Comparison of ENCODE assay signal across 14 cellular contexts in the genomic region with DNA sequence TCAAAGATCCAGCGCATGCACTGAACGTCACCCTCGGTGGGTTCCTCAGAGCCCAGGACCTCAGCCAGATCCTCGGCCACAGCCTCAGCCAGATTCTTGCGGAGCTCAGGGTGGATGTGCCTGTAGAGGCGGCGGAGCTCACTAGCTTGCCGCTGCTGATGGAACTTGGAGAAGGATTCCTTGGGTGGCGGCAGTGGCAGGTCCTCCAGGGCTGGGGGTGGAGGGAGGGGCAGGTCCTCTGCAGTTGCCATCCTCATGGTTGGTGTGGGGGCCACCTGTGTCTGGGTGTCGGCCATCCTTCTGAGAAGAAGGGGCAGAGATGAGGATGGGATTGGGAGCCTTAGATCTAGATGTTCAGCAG. TPM values are rescaled to one million over a fixed set of nuclear protein-coding genes. Genes with fewer than 3 reads are reported as not detected.
DNase-seq lines count a peak whose midpoint lies in the region; ATAC-seq and TF ChIP-seq lines count a peak whose summit lies in the region.
"Had no signal": no experiment of that assay in that cellular context is flagged by ENCODE, and none has a peak within 500 bp of the region (broad histone marks: within the 10 kb centered on the region; RNA-seq: fewer than 3 reads in every experiment).

No MANE protein-coding gene starts in this region.

- no peak overlapping the region for H2BK120ac ChIP-seq in trophoblast cell (ENCODE audit: insufficient read depth, low read length, poor library complexity)

- H3K79me1 ChIP-seq in trophoblast cell (ENCODE audit: low read length) = peaks cover 7% of the 10 kb centered on the region

- ATAC-seq in left ventricle myocardium superior = no peak
- ATAC-seq in stimulated activated memory B cell treated with anti-CD40 and anti-IgM and Interleukin-4, amounts not matched to agents 10 μg/mL and 1 μg/mL and 100 μg/mL, for 72 hours = no peak

- peak overlapping the region; percentile 11 for H4K91ac ChIP-seq in trophoblast cell (ENCODE audit: low read depth, low read length)

- H3K9me3 Mint-ChIP-seq in endodermal cell = no peaks in the 10 kb centered on the region
- H3K9me3 Mint-ChIP-seq in stimulated activated memory B cell treated with anti-CD40 and anti-IgM and Interleukin-4, amounts not matched to agents 10 μg/mL and 1 μg/mL and 100 μg/mL, for 72 hours = no peaks in the 10 kb centered on the region

- H3K36me3 Mint-ChIP-seq in endodermal cell (ENCODE audit: low read depth) = no peaks in the 10 kb centered on the region
- no peaks in the 10 kb centered on the region for H3K36me3 Mint-ChIP-seq in stimulated activated memory B cell treated with anti-CD40 and anti-IgM and Interleukin-4, amounts not matched to agents 10 μg/mL and 1 μg/mL and 100 μg/mL, for 72 hours

- no peaks in the 10 kb centered on the region for H3K4me1 Mint-ChIP-seq in endodermal cell
- H3K4me1 Mint-ChIP-seq in stimulated activated memory B cell treated with anti-CD40 and anti-IgM and Interleukin-4, amounts not matched to agents 10 μg/mL and 1 μg/mL and 100 μg/mL, for 72 hours = peaks cover 16% of the 10 kb centered on the region

- peaks cover 2% of the 10 kb centered on the region for H3K27me3 Mint-ChIP-seq in endodermal cell (ENCODE audit: insufficient read depth)
- H3K27me3 Mint-ChIP-seq in stimulated activated memory B cell treated with anti-CD40 and anti-IgM and Interleukin-4, amounts not matched to agents 10 μg/mL and 1 μg/mL and 100 μg/mL, for 72 hours = peaks cover 8% of the 10 kb centered on the region

- no peak overlapping the region for H3K18ac ChIP-seq in trophoblast cell (ENCODE audit: low read length)

- no peak for TF ChIP-seq POLR2A in Peyer's patch (IDR thresholded peaks at IDR 0.05)

- DNase-seq in right atrium auricular region (ENCODE audit: low spot score) (no peak), left ventricle myocardium superior (no peak), endodermal cell (peak; percentile 40), trophoblast cell (no peak), Peyer's patch (no peak), A172 (ENCODE audit: low spot score) (no peak), NCI-H1436 treated with DMSO at 0.1 percent for 48 hours (lab: John Stamatoyannopoulos, UW) (no peak)

- H3K9ac ChIP-seq in endodermal cell (ENCODE audit: extremely low read depth, low read length, poor library complexity, severe bottlenecking) (no peak overlapping the region), trophoblast cell (ENCODE audit: low read length) (no peak overlapping the region)
- H3K9ac ChIP-seq: BLaER1 had no signal

- H3K4me2 ChIP-seq in trophoblast cell (ENCODE audit: low read length) = no peak overlapping the region
- H3K4me2 ChIP-seq: A549, BLaER1 had no signal

- no peaks in the 10 kb centered on the region for H3K27me3 ChIP-seq in right atrium auricular region
- no peaks in the 10 kb centered on the region for H3K27me3 ChIP-seq in endodermal cell (ENCODE audit: control insufficient read depth, insufficient read depth, low read length, poor library complexity, severe bottlenecking)
- no peaks in the 10 kb centered on the region for H3K27me3 ChIP-seq in trophoblast cell (ENCODE audit: insufficient read depth, low read length)
- no peaks in the 10 kb centered on the region for H3K27me3 ChIP-seq in Peyer's patch
- H3K27me3 ChIP-seq: BLaER1 had no signal

- intact Hi-C loops in left ventricle myocardium superior (cut with micrococcal nuclease) = no loop called here

- no peak overlapping the region for H4K12ac ChIP-seq in trophoblast cell (ENCODE audit: low read depth, low read length)

- no peak overlapping the region for H3K23ac ChIP-seq in trophoblast cell (ENCODE audit: low read length)

- H3K4me3 ChIP-seq in right atrium auricular region = no peak overlapping the region
- H3K4me3 ChIP-seq in endodermal cell (ENCODE audit: low read length) = no peak overlapping the region
- H3K4me3 ChIP-seq in trophoblast cell (ENCODE audit: low read depth, low read length) = no peak overlapping the region
- H3K4me3 ChIP-seq in Peyer's patch = no peak overlapping the region
- H3K4me3 ChIP-seq: A549, BLaER1, GM12878 had no signal

- peak overlapping the region; percentile 63 for H2AK5ac ChIP-seq in trophoblast cell (ENCODE audit: low read length)

- TF ChIP-seq CTCF in right atrium auricular region (IDR thresholded peaks at IDR 0.05) (no peak), endodermal cell (conservative IDR thresholded peaks at IDR 0.05) (no peak), Peyer's patch (IDR thresholded peaks at IDR 0.05) (no peak)

- H3K27ac Mint-ChIP-seq in endodermal cell = no peak overlapping the region
- H3K27ac Mint-ChIP-seq in stimulated activated memory B cell treated with anti-CD40 and anti-IgM and Interleukin-4, amounts not matched to agents 10 μg/mL and 1 μg/mL and 100 μg/mL, for 72 hours = peak overlapping the region; percentile 19

- H4K8ac ChIP-seq in trophoblast cell (ENCODE audit: low read depth, low read length) = no peak overlapping the region

- H3K4me1 ChIP-seq in right atrium auricular region (peaks cover 0 to 55% of the 10 kb centered on the region in 2 donors), endodermal cell (ENCODE audit: control insufficient read depth, insufficient read depth, low read length) (no peaks in the 10 kb centered on the region), trophoblast cell (ENCODE audit: control insufficient read depth in 1 of 2, insufficient read depth in 2 of 2, low read length in 2 of 2) (peaks cover 30 to 34% of the 10 kb centered on the region in 2 experiments), Peyer's patch (no peaks in the 10 kb centered on the region)
- H3K4me1 ChIP-seq: A549 had no signal

- H3K27ac ChIP-seq in right atrium auricular region (peak overlapping the region; percentile 89 to 97), endodermal cell (ENCODE audit: low read depth, low read length) (no peak overlapping the region), trophoblast cell (ENCODE audit: low read depth, low read length) (no peak overlapping the region), Peyer's patch (no peak overlapping the region)
- H3K27ac ChIP-seq: A549, BLaER1 had no signal

- 92 to 97% methylated on average over 6 to 10 of the region's 10 CpGs for WGBS in endodermal cell (ENCODE audit: insufficient coverage in 1 of 2, insufficient read length in 1 of 2), 2 experiments
- WGBS in trophoblast cell (ENCODE audit: extremely low coverage, insufficient coverage, insufficient read length) = no CpG with 5 or more reads among the region's 10 CpGs

- no peak overlapping the region for H2AFZ ChIP-seq in trophoblast cell (ENCODE audit: insufficient read depth, low read length, poor library complexity)

- H2BK12ac ChIP-seq in trophoblast cell (ENCODE audit: low read length) = no peak overlapping the region

- H3K36me3 ChIP-seq in right atrium auricular region (peaks cover 68% of the 10 kb centered on the region), endodermal cell (ENCODE audit: control insufficient read depth, insufficient read depth, low read length) (no peaks in the 10 kb centered on the region), trophoblast cell (ENCODE audit: control insufficient read depth in 1 of 2, insufficient read depth in 2 of 2, low read length in 2 of 2) (no peaks in the 10 kb centered on the region), Peyer's patch (no peaks in the 10 kb centered on the region)
- H3K36me3 ChIP-seq: BLaER1 had no signal

- no peak overlapping the region for H3K4me3 Mint-ChIP-seq in endodermal cell
- H3K4me3 Mint-ChIP-seq in stimulated activated memory B cell treated with anti-CD40 and anti-IgM and Interleukin-4, amounts not matched to agents 10 μg/mL and 1 μg/mL and 100 μg/mL, for 72 hours = no peak overlapping the region

- H3K9me3 ChIP-seq in right atrium auricular region = no peaks in the 10 kb centered on the region
- no peaks in the 10 kb centered on the region for H3K9me3 ChIP-seq in endodermal cell (ENCODE audit: control insufficient read depth, low read length)
- H3K9me3 ChIP-seq in trophoblast cell (ENCODE audit: insufficient read depth, low read depth, low read length) = peaks cover 2% of the 10 kb centered on the region
- no peaks in the 10 kb centered on the region for H3K9me3 ChIP-seq in Peyer's patch
- H3K9me3 ChIP-seq: A549, BLaER1 had no signal

- no peaks in the 10 kb centered on the region for H3K79me2 ChIP-seq in trophoblast cell (ENCODE audit: control insufficient read depth, insufficient read depth, low read length, poor library complexity)

- H3K4ac ChIP-seq in trophoblast cell (ENCODE audit: low read depth, low read length) = no peak overlapping the region

- no peak overlapping the region for H3K14ac ChIP-seq in trophoblast cell (ENCODE audit: low read length)

- H2BK5ac ChIP-seq in trophoblast cell (ENCODE audit: low read depth, low read length, poor library complexity) = no peak overlapping the region

RNA-seq across cellular contexts. Expression of a gene that starts 3.3 kb away (rescaled TPM):
- total RNA-seq in right atrium auricular region (1,000 to 10,000 TPM in 1 of 2 donors, 100 to 1,000 TPM in 1; 319 to 1,274 TPM), left ventricle myocardium superior (263 TPM), endodermal cell (not detected), Peyer's patch (under 1 TPM in 1 of 4 donors, not detected in 3; 0.76 TPM)
- 0.07 TPM for polyA plus RNA-seq in endodermal cell (2013, experiment 1 of 2)
- 0.08 TPM for polyA plus RNA-seq in endodermal cell (2013, experiment 2 of 2)
- 0.05 and 0.07 TPM in 2 replicates for polyA plus RNA-seq in trophoblast cell (2013)
- total RNA-seq in A172 (2014; rRNA removed; shearing (Covaris generic)) = not detected in 2 replicates
- total RNA-seq: G401, HT-29 had no signal
- polyA plus RNA-seq: A549, AG04450 had no signal

RNA-seq across cellular contexts. Expression of a gene that starts 35.7 kb away (rescaled TPM):
- total RNA-seq in right atrium auricular region (10 to 100 TPM; 48.0 to 49.5 TPM), left ventricle myocardium superior (11.2 TPM), endodermal cell (10 to 100 TPM in 1 of 2 donors, 1 to 10 TPM in 1; 9.2 to 11.1 TPM), Peyer's patch (10 to 100 TPM; 19.0 to 40.5 (median 29.4) TPM)
- polyA plus RNA-seq in endodermal cell (2013, experiment 1 of 2) = 7.5 TPM
- polyA plus RNA-seq in endodermal cell (2013, experiment 2 of 2) = 8.0 TPM
- polyA plus RNA-seq in trophoblast cell (2013) = 35.6 and 35.8 TPM in 2 replicates
- total RNA-seq in A172 (2014; rRNA removed; shearing (Covaris generic)) = 19.7 and 22.4 TPM in 2 replicates

Comparison
In these comparisons a context has a peak if more than half of its experiments do, and no peak if none do; other contexts are left out.
1. H3K27ac ChIP-seq: peak in right atrium auricular region (2 of 2); none in endodermal cell (single experiment), trophoblast cell (single experiment) and Peyer's patch (0 of 4).
2. RNA of a gene that starts 3.3 kb away (total RNA-seq): 319 to 1,274 TPM in right atrium auricular region and 263 TPM in left ventricle myocardium superior (single experiment); not detected in endodermal cell, 0.76 TPM in Peyer's patch and not detected in A172; every median in the first group is over 100 times any median in the second.